ENCODE assay signal across 8 cellular contexts in genomic region chr11:95705485-95706124, GRCh38.
DNase-seq lines count a peak whose midpoint lies in the region; ATAC-seq and TF ChIP-seq lines count a peak whose summit lies in the region.

No MANE protein-coding gene starts in this region.

- no peaks in the 10 kb centered on the region for H3K4me1 ChIP-seq in NT2/D1 (ENCODE audit: insufficient read depth, insufficient read length)
- H3K4me1 ChIP-seq in muscle layer of colon (ENCODE audit: insufficient read depth, low read length), result peaks cover 33% of the 10 kb centered on the region

- peak; percentile 85 for DNase-seq in D341Med (ENCODE audit: low spot score)
- peak in 74 of 76 experiments; percentile 6 to 91 (median 70) for DNase-seq in HUDEP-2 (lab: John Stamatoyannopoulos, UW; ENCODE audit: unreplicated experiment in 76 of 76)
- peak; percentile 86 for DNase-seq in NT2/D1 (ENCODE audit: low read depth, low spot score)
- peak; percentile 68 for DNase-seq in activated CD8-positive, alpha-beta memory T cell treated with anti-CD3 and anti-CD28 coated beads, Interleukin-2, amount 50 U/mL, for 24 hours (ENCODE audit: extremely low read depth)
- peak; percentile 91 for DNase-seq in epithelial cell of esophagus (ENCODE audit: low read depth)
- DNase-seq in stimulated activated CD8-positive, alpha-beta memory T cell treated with anti-CD3 and anti-CD28 coated beads, Interleukin-4, amount 100 ng/mL, for 4 hours (ENCODE audit: low read depth in 2 of 2, low spot score in 1 of 2), result peak; percentile 67 to 70

- H3K27me3 ChIP-seq in NT2/D1 (ENCODE audit: insufficient read depth, insufficient read length) (no peaks in the 10 kb centered on the region), muscle layer of colon (ENCODE audit: control insufficient read depth in 1 of 2, insufficient read depth in 2 of 2, low read length in 2 of 2) (no peaks in the 10 kb centered on the region)

- no peak overlapping the region for H3K9ac ChIP-seq in NT2/D1 (ENCODE audit: insufficient read length, low read depth)
- H3K9ac ChIP-seq in muscle layer of colon (ENCODE audit: low read length), result no peak overlapping the region

- no peak overlapping the region for H3K4me3 ChIP-seq in NT2/D1 (ENCODE audit: insufficient read length, low read depth)
- no peak overlapping the region for H3K4me3 ChIP-seq in epithelial cell of esophagus (ENCODE audit: low read length)
- H3K4me3 ChIP-seq in muscle layer of colon (ENCODE audit: low read depth in 1 of 2, low read length in 2 of 2), result no peak overlapping the region

- H3K36me3 ChIP-seq in NT2/D1 (ENCODE audit: insufficient read depth, insufficient read length, low read length) (no peaks in the 10 kb centered on the region), muscle layer of colon (ENCODE audit: insufficient read depth, low read length) (no peaks in the 10 kb centered on the region)

- peak overlapping the region; percentile 31 for H3K27ac ChIP-seq in muscle layer of colon (ENCODE audit: low read depth, low read length)

- peak; percentile 98 for TF ChIP-seq CTCF in epithelial cell of esophagus (IDR thresholded peaks at IDR 0.05; ENCODE audit: insufficient read depth, low read depth, low read length, missing control alignments)

- H3K9me3 ChIP-seq in NT2/D1 (ENCODE audit: insufficient read depth, low read length) (no peaks in the 10 kb centered on the region), muscle layer of colon (ENCODE audit: low read length) (no peaks in the 10 kb centered on the region)

- ATAC-seq in GM21515 (IDR thresholded peaks at IDR 0.05; ENCODE audit: unreplicated experiment), result peak; percentile 80
